In genomic region chr5:10140195-10140973, GRCh38 we compare ENCODE assay signal across 11 cellular contexts.
DNase-seq lines count a peak whose midpoint lies in the region; ATAC-seq, FAIRE-seq and TF ChIP-seq lines count a peak whose summit lies in the region.
"Had no signal": no experiment of that assay in that cellular context is flagged by ENCODE, and none has a peak within 500 bp of the region (broad histone marks: within the 10 kb centered on the region; RNA-seq: fewer than 3 reads in every experiment).

No MANE protein-coding gene starts in this region.

- H2BK15ac ChIP-seq in H1 (ENCODE audit: low read length): no peak overlapping the region; the same call in 1 of the 2 replicates

- H4K8ac ChIP-seq in H1 (ENCODE audit: extremely low read depth, insufficient read depth, low read length): peak overlapping the region; percentile 59

- H3K4me3 ChIP-seq in H1 (ENCODE audit: extremely low read depth in 1 of 4, insufficient read depth in 2 of 4, low read depth in 3 of 4, low read length in 4 of 4) (no peak overlapping the region), skeletal muscle cell (ENCODE audit: low read depth, low read length) (no peak overlapping the region)

- no peaks in the 10 kb centered on the region for H3K79me1 ChIP-seq in H1 (ENCODE audit: low read depth, low read length)

- peaks cover 0 to 5% (median under 1%) of the 10 kb centered on the region in 4 experiments; a peak in 2 of 7 replicates for H3K4me1 ChIP-seq in H1 (replicated peaks in 1 of 4; ENCODE audit: control insufficient read depth in 3 of 4, insufficient read depth in 4 of 4, low read length in 3 of 4)

- no peaks in the 10 kb centered on the region for H3K9me3 ChIP-seq in H1 (ENCODE audit: insufficient read depth in 2 of 2, low read depth in 1 of 2, low read length in 1 of 2)

- H3K27ac ChIP-seq in H1 (ENCODE audit: low read depth, low read length): no peak overlapping the region

- TF ChIP-seq EP300 in H1 (IDR thresholded peaks at IDR 0.05; ENCODE audit: borderline replicate concordance in 1 of 2, low read depth in 2 of 2, low read length in 2 of 2): no peak

- no peak overlapping the region for H2AK5ac ChIP-seq in H1 (ENCODE audit: low read depth, low read length)

- peak; percentile 33 to 50; a peak in 3 of 4 replicates for TF ChIP-seq RAD21 in H1 (IDR thresholded peaks at IDR 0.05 in 1 of 2, conservative IDR thresholded peaks at IDR 0.05 in 1 of 2; ENCODE audit: low read depth in 2 of 2, low read length in 2 of 2)

- no peaks in the 10 kb centered on the region for H3K27me3 ChIP-seq in H1 (replicated peaks in 1 of 4; ENCODE audit: control insufficient read depth in 3 of 4, extremely low read depth in 1 of 4, insufficient read depth in 3 of 4, low read length in 3 of 4)

- H4K91ac ChIP-seq in H1 (replicated peaks; ENCODE audit: insufficient read length, low read length): no peak overlapping the region

- ATAC-seq in HG03442 (IDR thresholded peaks at IDR 0.05; ENCODE audit: unreplicated experiment): no peak

- no peak overlapping the region for H3K4ac ChIP-seq in H1 (replicated peaks; ENCODE audit: insufficient read length, low read depth, low read length)

- no peaks in the 10 kb centered on the region for H3K23me2 ChIP-seq in H1 (ENCODE audit: low read depth, low read length)

- no peaks in the 10 kb centered on the region for H3K79me2 ChIP-seq in H1 (ENCODE audit: control insufficient read depth in 1 of 2, insufficient read depth in 2 of 2, low read length in 2 of 2)

- peak overlapping the region; percentile 50; the same call in 1 of the 2 replicates for H2BK12ac ChIP-seq in H1 (ENCODE audit: low read depth, low read length)

- TF ChIP-seq POLR2A in H1 (IDR thresholded peaks at IDR 0.05; ENCODE audit: control extremely low read depth in 1 of 2, low read depth in 2 of 2, low read length in 2 of 2): no peak

- peak; percentile 53 to 64 (median 63) for TF ChIP-seq CTCF in H1 (IDR thresholded peaks at IDR 0.05; ENCODE audit: control extremely low read depth in 1 of 3, insufficient read depth in 1 of 3, low read depth in 1 of 3, low read length in 3 of 3)

- WGBS in H1 (ENCODE audit: extremely low coverage in 1 of 2, insufficient coverage in 1 of 2, insufficient read length in 1 of 2, insufficient replicate concordance in 2 of 2, low coverage in 1 of 2, low lambda C conversion rate in 2 of 2, missing lambda C conversion rate in 1 of 2), 2 experiments: 91% methylated on average over 5 of the region's 5 CpGs; no CpG with 5 or more reads in 1 of the 2 experiments

- no peak overlapping the region for H3K23ac ChIP-seq in H1 (ENCODE audit: insufficient read length)

- CTCF ChIA-PET in H1 (lab: Charles Lee; ENCODE audit: partially characterized antibody): interaction anchor here (0.6 to 1.7 kb wide), 15 partner anchors 8 to 366 kb away, joined by 3 to 7 read pairs (median 4); no protein-coding TSS in a partner anchor

- POLR2A ChIA-PET in H1 (lab: Charles Lee; ENCODE audit: partially characterized antibody): no interaction called here

- no peak overlapping the region for H2BK5ac ChIP-seq in H1 (ENCODE audit: low read depth, low read length)

- H3K9ac ChIP-seq in H1 (replicated peaks in 1 of 4; ENCODE audit: extremely low read depth in 1 of 4, low read depth in 3 of 4, low read length in 3 of 4): no peak overlapping the region

- H3K56ac ChIP-seq in H1 (replicated peaks; ENCODE audit: insufficient read length, low read depth, low read length): no peak overlapping the region

- no peaks in the 10 kb centered on the region for H4K20me1 ChIP-seq in H1 (replicated peaks in 1 of 2; ENCODE audit: control insufficient read depth in 1 of 2, insufficient read depth in 2 of 2, low read length in 2 of 2)

- no peak overlapping the region for H2BK120ac ChIP-seq in H1 (replicated peaks; ENCODE audit: low read depth, low read length)

- no peak overlapping the region; the same call in 1 of the 2 replicates for H3K18ac ChIP-seq in H1 (ENCODE audit: extremely low read depth, low read length)

- H3K14ac ChIP-seq in H1 (ENCODE audit: insufficient read length): no peak overlapping the region

- no peaks in the 10 kb centered on the region for H3K36me3 ChIP-seq in H1 (ENCODE audit: control insufficient read depth in 2 of 4, insufficient read depth in 4 of 4, low read length in 3 of 4)

- H2AFZ ChIP-seq in H1 (ENCODE audit: low read length): peak overlapping the region; percentile 58; the same call in 1 of the 2 replicates

- no peak overlapping the region for H4K5ac ChIP-seq in H1 (ENCODE audit: insufficient read length, low read depth, low read length)

- no peak for FAIRE-seq in H1 (lab: Jason Lieb, UNC)
- FAIRE-seq: A204.1 had no signal

- peak; percentile 62 for DNase-seq in DMS 273 (lab: John Stamatoyannopoulos, UW; ENCODE audit: unreplicated experiment)
- no peak for DNase-seq in DMS 273 treated with DMSO at 0.1 percent for 48 hours (lab: John Stamatoyannopoulos, UW)
- DNase-seq in M059J (ENCODE audit: low read depth): peak; percentile 33
- no peak for DNase-seq in H1 (ENCODE audit: low read depth in 1 of 2, low spot score in 2 of 2)
- DNase-seq in skeletal muscle cell (ENCODE audit: low read depth): peak; percentile 7
- DNase-seq in NCI-H1436 treated with DMSO at 0.1 percent for 48 hours (lab: John Stamatoyannopoulos, UW): no peak
- DNase-seq in activated gamma-delta T cell (lab: John Stamatoyannopoulos, UW): no peak
- DNase-seq: left cardiac atrium; stimulated activated CD4-positive, alpha-beta T cell treated with anti-CD3 and anti-CD28 coated beads, Interleukin-12 subunit alpha, Interleukin-12 subunit beta, amount 100 ng/mL, for 4 hours had no signal

- peak overlapping the region; percentile 72; the same call in 1 of the 2 replicates for H2BK20ac ChIP-seq in H1 (ENCODE audit: low read length)

- no peak overlapping the region for H3K4me2 ChIP-seq in H1 (ENCODE audit: insufficient read depth in 1 of 2, low read depth in 2 of 2, low read length in 2 of 2)

TF ChIP-seq in H1, 55 proteins besides CTCF, POLR2A, EP300 and RAD21:
- TF ChIP-seq CHD1 (IDR thresholded peaks at IDR 0.05; ENCODE audit: low read depth, low read length) (no peak), TAF7 (optimal IDR thresholded peaks at IDR 0.05; ENCODE audit: borderline replicate concordance, low read depth, low read length) (no peak)

Comparison
In these comparisons a context has a peak if more than half of its experiments do, and no peak if none do; other contexts are left out.
1. DNase-seq: peak in DMS 273 (single experiment), M059J (single experiment) and skeletal muscle cell (single experiment); none in DMS 273 treated with DMSO at 0.1 percent for 48 hours (single experiment), H1 (0 of 2), NCI-H1436 treated with DMSO at 0.1 percent for 48 hours (single experiment) and activated gamma-delta T cell (single experiment).